Comparison of ENCODE assay signal across 1 cellular context in the genomic region with DNA sequence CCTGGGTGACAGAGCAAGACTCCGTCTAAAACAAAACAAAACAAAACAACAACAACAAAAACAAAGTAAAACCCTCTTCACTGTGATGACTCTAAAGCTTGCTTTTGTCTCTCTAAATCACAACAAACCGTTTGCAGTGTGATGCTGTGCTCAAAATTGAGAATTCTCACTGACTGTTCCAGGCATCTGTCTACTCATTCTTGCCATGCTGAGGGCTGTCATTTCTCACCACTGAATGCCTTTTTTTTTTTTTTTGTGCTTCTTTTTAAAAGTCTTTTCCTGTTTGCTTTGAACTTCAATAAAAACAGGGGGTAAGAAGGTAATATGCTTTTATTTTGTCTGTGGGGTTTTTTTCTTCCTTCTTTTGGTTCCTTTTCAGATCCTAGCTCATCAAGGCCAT.
TF ChIP-seq lines count a peak whose summit lies in the region.

No MANE protein-coding gene starts in this region.

TF ChIP-seq in H1, 55 proteins besides CTCF, POLR2A, EP300 and RAD21:
- no peak for TF ChIP-seq CEBPB (IDR thresholded peaks at IDR 0.05; ENCODE audit: low read depth, low read length)
- no peak for TF ChIP-seq POLR2AphosphoS5 (IDR thresholded peaks at IDR 0.05; ENCODE audit: low read depth, low read length)
- TF ChIP-seq BACH1 (IDR thresholded peaks at IDR 0.05; ENCODE audit: low read length), result no peak
- TF ChIP-seq SIX5 (IDR thresholded peaks at IDR 0.05; ENCODE audit: low read depth, low read length), result no peak
- TF ChIP-seq CBX8 (IDR thresholded peaks at IDR 0.05; ENCODE audit: borderline replicate concordance, low read depth, low read length), result no peak
- TF ChIP-seq, protein P1, sequence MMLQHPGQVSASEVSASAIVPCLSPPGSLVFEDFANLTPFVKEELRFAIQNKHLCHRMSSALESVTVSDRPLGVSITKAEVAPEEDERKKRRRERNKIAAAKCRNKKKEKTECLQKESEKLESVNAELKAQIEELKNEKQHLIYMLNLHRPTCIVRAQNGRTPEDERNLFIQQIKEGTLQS (IDR thresholded peaks at IDR 0.05; ENCODE audit: insufficient read depth, low read depth, low read length), result no peak
- TF ChIP-seq, protein P2, sequence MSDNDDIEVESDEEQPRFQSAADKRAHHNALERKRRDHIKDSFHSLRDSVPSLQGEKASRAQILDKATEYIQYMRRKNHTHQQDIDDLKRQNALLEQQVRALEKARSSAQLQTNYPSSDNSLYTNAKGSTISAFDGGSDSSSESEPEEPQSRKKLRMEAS (IDR thresholded peaks at IDR 0.05), result no peak
- no peak for TF ChIP-seq SIN3A (conservative IDR thresholded peaks at IDR 0.05 in 1 of 2, IDR thresholded peaks at IDR 0.05 in 1 of 2; ENCODE audit: low read depth in 1 of 2, low read length in 2 of 2)
- TF ChIP-seq, protein P3, sequence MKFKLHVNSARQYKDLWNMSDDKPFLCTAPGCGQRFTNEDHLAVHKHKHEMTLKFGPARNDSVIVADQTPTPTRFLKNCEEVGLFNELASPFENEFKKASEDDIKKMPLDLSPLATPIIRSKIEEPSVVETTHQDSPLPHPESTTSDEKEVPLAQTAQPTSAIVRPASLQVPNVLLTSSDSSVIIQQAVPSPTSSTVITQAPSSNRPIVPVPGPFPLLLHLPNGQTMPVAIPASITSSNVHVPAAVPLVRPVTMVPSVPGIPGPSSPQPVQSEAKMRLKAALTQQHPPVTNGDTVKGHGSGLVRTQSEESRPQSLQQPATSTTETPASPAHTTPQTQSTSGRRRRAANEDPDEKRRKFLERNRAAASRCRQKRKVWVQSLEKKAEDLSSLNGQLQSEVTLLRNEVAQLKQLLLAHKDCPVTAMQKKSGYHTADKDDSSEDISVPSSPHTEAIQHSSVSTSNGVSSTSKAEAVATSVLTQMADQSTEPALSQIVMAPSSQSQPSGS (IDR thresholded peaks at IDR 0.05; ENCODE audit: low read length), result no peak
- no peak for TF ChIP-seq KDM4A (IDR thresholded peaks at IDR 0.05; ENCODE audit: low read depth, low read length, severe bottlenecking)
- no peak for TF ChIP-seq POU5F1 (IDR thresholded peaks at IDR 0.05; ENCODE audit: low read depth, low read length)
- no peak for TF ChIP-seq KDM5A (IDR thresholded peaks at IDR 0.05; ENCODE audit: low read length)
- TF ChIP-seq TAF7 (optimal IDR thresholded peaks at IDR 0.05; ENCODE audit: borderline replicate concordance, low read depth, low read length), result no peak
- TF ChIP-seq SRF (IDR thresholded peaks at IDR 0.05; ENCODE audit: low read depth, low read length), result no peak
- no peak for TF ChIP-seq SUZ12 (IDR thresholded peaks at IDR 0.05; ENCODE audit: low read length)
- no peak for TF ChIP-seq RXRA (IDR thresholded peaks at IDR 0.05; ENCODE audit: insufficient read depth, low read depth, low read length)
- no peak for TF ChIP-seq CREB1 (IDR thresholded peaks at IDR 0.05)
- TF ChIP-seq, protein P4, sequence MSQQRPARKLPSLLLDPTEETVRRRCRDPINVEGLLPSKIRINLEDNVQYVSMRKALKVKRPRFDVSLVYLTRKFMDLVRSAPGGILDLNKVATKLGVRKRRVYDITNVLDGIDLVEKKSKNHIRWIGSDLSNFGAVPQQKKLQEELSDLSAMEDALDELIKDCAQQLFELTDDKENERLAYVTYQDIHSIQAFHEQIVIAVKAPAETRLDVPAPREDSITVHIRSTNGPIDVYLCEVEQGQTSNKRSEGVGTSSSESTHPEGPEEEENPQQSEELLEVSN (IDR thresholded peaks at IDR 0.05), result no peak
- TF ChIP-seq SIRT6 (IDR thresholded peaks at IDR 0.05; ENCODE audit: low read length), result no peak
